ENCODE assay signal across 26 cellular contexts in genomic region chr1:65897485-65897884, GRCh38.
"Had no signal": no experiment of that assay in that cellular context is flagged by ENCODE, and none has a peak within 500 bp of the region (broad histone marks: within the 10 kb centered on the region; RNA-seq: fewer than 3 reads in every experiment).

No MANE protein-coding gene starts in this region.

- H3K36me3 ChIP-seq: colonic mucosa, esophagus muscularis mucosa, esophagus squamous epithelium, gastrocnemius medialis, gastroesophageal sphincter, heart left ventricle, heart right ventricle had no signal

- H3K4me2 ChIP-seq: hepatocyte had no signal

- H3K79me2 ChIP-seq: hepatocyte had no signal

- ATAC-seq: effector memory CD8-positive, alpha-beta T cell; esophagus mucosa; foreskin keratinocyte; gastrocnemius medialis; gastroesophageal sphincter; heart left ventricle; heart right ventricle had no signal

- FAIRE-seq: endometrium, endothelial cell of umbilical vein, frontal cortex had no signal

- H3K4me3 ChIP-seq: colonic mucosa, coronary artery, dorsolateral prefrontal cortex, esophagus muscularis mucosa, esophagus squamous epithelium, gastrocnemius medialis, gastroesophageal sphincter, heart left ventricle, heart right ventricle, hepatocyte had no signal

- DNase-seq: colonic mucosa; cortex of kidney; dorsolateral prefrontal cortex; effector CD4-positive, alpha-beta T cell; effector CD8-positive, alpha-beta T cell; effector memory CD4-positive, alpha-beta T cell; effector memory CD8-positive, alpha-beta T cell; endodermal cell; erythroblast; esophagus squamous epithelium; foreskin keratinocyte; foreskin melanocyte; gastrocnemius medialis; glutamatergic neuron; head of caudate nucleus; heart left ventricle; heart right ventricle had no signal

- H3K9me3 ChIP-seq: colonic mucosa, esophagus muscularis mucosa, esophagus squamous epithelium, gastrocnemius medialis had no signal

- H3K27me3 ChIP-seq: colonic mucosa, dorsolateral prefrontal cortex, esophagus muscularis mucosa, esophagus squamous epithelium, foreskin keratinocyte, gastrocnemius medialis, gastroesophageal sphincter, heart left ventricle, hepatocyte had no signal

- H3K4me1 ChIP-seq: colonic mucosa, esophagus muscularis mucosa, esophagus squamous epithelium, foreskin keratinocyte, gastrocnemius medialis, gastroesophageal sphincter, heart left ventricle, heart right ventricle had no signal

- H3K27ac ChIP-seq: colonic mucosa, coronary artery, dorsolateral prefrontal cortex, epithelial cell of prostate, esophagus muscularis mucosa, esophagus squamous epithelium, foreskin keratinocyte, gastrocnemius medialis, gastroesophageal sphincter, heart left ventricle, heart right ventricle, hepatocyte had no signal

- H2AFZ ChIP-seq: hepatocyte had no signal
